22 cellular contexts compared by ENCODE assay signal in the genomic region with DNA sequence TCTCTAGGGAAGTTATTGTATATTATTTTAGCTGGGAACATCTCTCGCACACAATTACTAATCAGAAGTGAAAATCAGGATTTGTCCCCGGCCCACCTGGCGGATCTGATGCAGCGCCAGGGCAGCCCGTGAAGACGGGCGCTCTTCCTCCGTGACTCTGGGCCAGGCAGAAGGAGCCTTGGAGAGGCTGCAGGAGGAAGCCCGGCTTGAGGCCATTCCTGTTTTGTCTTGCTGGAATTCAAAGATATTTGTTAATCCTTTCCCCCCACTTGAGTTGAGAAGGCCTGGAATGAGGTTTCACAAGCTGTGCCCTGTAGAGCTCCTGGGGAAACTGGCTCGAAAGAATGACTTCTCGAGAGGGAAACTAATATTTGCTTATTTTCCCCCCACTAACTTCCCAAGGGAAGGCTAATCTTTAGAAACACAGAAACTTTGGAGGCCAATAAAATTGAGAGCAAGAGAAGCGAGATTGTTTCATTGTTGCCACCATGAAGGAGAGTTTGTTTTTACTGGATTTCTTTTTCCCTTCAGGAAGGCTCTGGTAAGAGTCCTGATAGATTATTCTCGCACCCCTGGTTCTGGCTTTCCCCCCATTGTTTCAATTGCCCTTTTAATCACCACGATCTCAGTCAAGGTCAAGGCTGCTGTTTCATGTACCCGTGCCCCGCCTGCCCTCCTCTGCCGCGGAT.
DNase-seq lines count a peak whose midpoint lies in the region; ATAC-seq and TF ChIP-seq lines count a peak whose summit lies in the region.
"Had no signal": no experiment of that assay in that cellular context is flagged by ENCODE, and none has a peak within 500 bp of the region (broad histone marks: within the 10 kb centered on the region; RNA-seq: fewer than 3 reads in every experiment).

No MANE protein-coding gene starts in this region.

- no peaks in the 10 kb centered on the region for H3K9me3 ChIP-seq in left ventricle myocardium inferior (replicated peaks)
- H3K9me3 ChIP-seq: right atrium auricular region had no signal

- no peak overlapping the region for H3K4me3 ChIP-seq in left ventricle myocardium inferior
- no peak overlapping the region for H3K4me3 ChIP-seq in dorsolateral prefrontal cortex
- H3K4me3 ChIP-seq: GM23248, right atrium auricular region had no signal

- no peak for ATAC-seq in Right ventricle myocardium superior (ENCODE audit: poor library complexity)
- ATAC-seq in activated T-helper 17 cell treated with anti-CD3 and anti-CD28 coated beads, Interleukin-2, amount 50 U/mL, for 72 hours (replicated peaks) = no peak
- ATAC-seq: activated naive CD8-positive, alpha-beta T cell treated with anti-CD3 and anti-CD28 coated beads, Interleukin-2, amount 50 U/mL, for 24 hours; left colon; natural killer cell had no signal

- H3K4me1 ChIP-seq in left ventricle myocardium inferior = peaks cover 15% of the 10 kb centered on the region

- no peaks in the 10 kb centered on the region for H3K36me3 Mint-ChIP-seq in nephron (ENCODE audit: low read depth)
- no peaks in the 10 kb centered on the region for H3K36me3 Mint-ChIP-seq in activated T-helper 17 cell treated with anti-CD3 and anti-CD28 coated beads, Interleukin-2, amount 50 U/mL, for 72 hours (ENCODE audit: low read depth)
- H3K36me3 Mint-ChIP-seq: natural killer cell had no signal

- no peaks in the 10 kb centered on the region for H3K36me3 ChIP-seq in left ventricle myocardium inferior
- H3K36me3 ChIP-seq: right atrium auricular region had no signal

- H3K4me3 Mint-ChIP-seq in nephron = no peak overlapping the region
- no peak overlapping the region for H3K4me3 Mint-ChIP-seq in activated T-helper 17 cell treated with anti-CD3 and anti-CD28 coated beads, Interleukin-2, amount 50 U/mL, for 72 hours
- H3K4me3 Mint-ChIP-seq: activated naive CD8-positive, alpha-beta T cell treated with anti-CD3 and anti-CD28 coated beads, Interleukin-2, amount 50 U/mL, for 24 hours; activated T-cell treated with anti-CD3 and anti-CD28 coated beads, Interleukin-2, amount 50 U/mL, for 24 hours; natural killer cell had no signal

- peak overlapping the region in 2 of 3 experiments; percentile 12 to 46 for H3K27ac Mint-ChIP-seq in nephron
- H3K27ac Mint-ChIP-seq in activated T-helper 17 cell treated with anti-CD3 and anti-CD28 coated beads, Interleukin-2, amount 50 U/mL, for 72 hours = no peak overlapping the region
- H3K27ac Mint-ChIP-seq: activated T-cell treated with anti-CD3 and anti-CD28 coated beads, Interleukin-2, amount 50 U/mL, for 24 hours; natural killer cell had no signal

- H3K27me3 Mint-ChIP-seq in nephron (ENCODE audit: low read depth) = peaks cover 36% of the 10 kb centered on the region
- H3K27me3 Mint-ChIP-seq in activated T-helper 17 cell treated with anti-CD3 and anti-CD28 coated beads, Interleukin-2, amount 50 U/mL, for 72 hours = peaks cover 3% of the 10 kb centered on the region
- H3K27me3 Mint-ChIP-seq: activated T-cell treated with anti-CD3 and anti-CD28 coated beads, Interleukin-2, amount 50 U/mL, for 24 hours had no signal

- TF ChIP-seq CTCF in left ventricle myocardium inferior (IDR thresholded peaks at IDR 0.05; ENCODE audit: borderline replicate concordance) = no peak
- no peak for TF ChIP-seq CTCF in dorsolateral prefrontal cortex (IDR thresholded peaks at IDR 0.05 in 54 of 56, conservative IDR thresholded peaks at IDR 0.05 in 2 of 56; ENCODE audit: low read depth in 1 of 56, partially characterized antibody in 56 of 56)
- no peak for TF ChIP-seq CTCF in nephron (IDR thresholded peaks at IDR 0.05; ENCODE audit: unreplicated experiment in 3 of 3)

- H3K27ac ChIP-seq in left ventricle myocardium inferior (replicated peaks) (peak overlapping the region; percentile 35), dorsolateral prefrontal cortex (peak overlapping the region in 33 of 59 donors; percentile 12 to 84 (median 46))
- H3K27ac ChIP-seq: epithelial cell of prostate, GM23248 had no signal

- H3K4me1 Mint-ChIP-seq in nephron = peaks cover 59% of the 10 kb centered on the region
- H3K4me1 Mint-ChIP-seq in activated T-helper 17 cell treated with anti-CD3 and anti-CD28 coated beads, Interleukin-2, amount 50 U/mL, for 72 hours = no peaks in the 10 kb centered on the region
- H3K4me1 Mint-ChIP-seq: natural killer cell had no signal

- H3K9me3 Mint-ChIP-seq in nephron = no peaks in the 10 kb centered on the region
- H3K9me3 Mint-ChIP-seq in activated T-helper 17 cell treated with anti-CD3 and anti-CD28 coated beads, Interleukin-2, amount 50 U/mL, for 72 hours = no peaks in the 10 kb centered on the region
- H3K9me3 Mint-ChIP-seq: activated naive CD8-positive, alpha-beta T cell treated with anti-CD3 and anti-CD28 coated beads, Interleukin-2, amount 50 U/mL, for 24 hours; activated T-cell treated with anti-CD3 and anti-CD28 coated beads, Interleukin-2, amount 50 U/mL, for 24 hours; natural killer cell had no signal

- intact Hi-C loops in left ventricle myocardium inferior (cut with micrococcal nuclease) (no loop called here), Right ventricle myocardium superior (cut with DNase I) (no loop called here), dorsolateral prefrontal cortex (cut with DNase I) (loop anchor here in 1 of 2 donors (10.0 kb wide), 1 partner anchor 317 kb away; no protein-coding TSS in a partner anchor)

- peaks cover 43% of the 10 kb centered on the region for H3K27me3 ChIP-seq in left ventricle myocardium inferior (ENCODE audit: low read depth)
- peaks cover 0 to 8% (median 0%) of the 10 kb centered on the region in 45 donors for H3K27me3 ChIP-seq in dorsolateral prefrontal cortex
- H3K27me3 ChIP-seq: right atrium auricular region had no signal

- DNase-seq in left ventricle myocardium inferior (no peak), Right ventricle myocardium superior (no peak), dorsolateral prefrontal cortex (peak in 1 of 10 donors; percentile 28), dedifferentiated amniotic fluid mesenchymal stem cell (ENCODE audit: extremely low spot score) (no peak), midbrain (lab: John Stamatoyannopoulos, UW) (no peak), SW 1271 (lab: John Stamatoyannopoulos, UW) (no peak)
- DNase-seq: activated CD4-positive, alpha-beta T cell treated with anti-CD3 and anti-CD28 coated beads for 4 hours; activated naive CD8-positive, alpha-beta T cell treated with anti-CD3 and anti-CD28 coated beads, Interleukin-2, amount 50 U/mL, for 24 hours; activated T-cell treated with anti-CD3 and anti-CD28 coated beads, Interleukin-2, amount 50 U/mL, for 24 hours; central memory CD4-positive, alpha-beta T cell; GM23248; KBM-7; left colon; natural killer cell; NCI-H1417 treated with DMSO at 0.1 percent for 48 hours; NCI-H446; stimulated activated CD4-positive, alpha-beta T cell treated with anti-CD3 and anti-CD28 coated beads, Interleukin-4, amount 100 ng/mL, for 1 hour; T-helper 2 cell had no signal
